9 cellular contexts compared by ENCODE assay signal in the genomic region with DNA sequence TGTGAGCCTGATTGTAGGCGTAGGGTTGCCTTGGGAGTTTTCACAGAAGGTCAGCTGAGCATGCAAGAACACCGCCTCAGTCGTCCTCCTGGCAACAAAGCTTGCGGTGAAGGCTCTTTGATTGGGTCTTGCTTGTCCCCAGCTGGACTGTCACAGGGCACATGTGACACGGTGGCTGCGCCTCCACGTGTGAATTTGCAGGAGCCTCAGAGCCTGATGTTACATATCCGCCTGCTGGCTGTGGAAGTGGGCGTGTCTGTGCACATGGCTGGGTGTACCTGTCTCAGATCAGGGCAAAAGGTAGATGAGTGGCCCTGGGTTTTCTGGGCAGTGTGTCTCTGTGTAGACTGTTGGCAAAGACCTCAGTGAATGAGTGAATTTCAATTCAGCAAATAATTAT.
DNase-seq lines count a peak whose midpoint lies in the region; FAIRE-seq and TF ChIP-seq lines count a peak whose summit lies in the region.
"Had no signal": no experiment of that assay in that cellular context is flagged by ENCODE, and none has a peak within 500 bp of the region (broad histone marks: within the 10 kb centered on the region; RNA-seq: fewer than 3 reads in every experiment).

No MANE protein-coding gene starts in this region.

- no peak for TF ChIP-seq POLR2A in GM12891 (IDR thresholded peaks at IDR 0.05; ENCODE audit: low read depth, low read length)
- TF ChIP-seq POLR2A in esophagus squamous epithelium (IDR thresholded peaks at IDR 0.05): no peak

- no TSS peak for BruUV-seq in PC-9 (replicated peaks; lab: Mats Ljungman, UMichigan)

- H3K9me3 ChIP-seq in PC-9 (ENCODE audit: insufficient read depth, low read depth) (no peaks in the 10 kb centered on the region), esophagus squamous epithelium (no peaks in the 10 kb centered on the region), trophoblast cell (ENCODE audit: insufficient read depth, low read depth, low read length) (peaks cover 5% of the 10 kb centered on the region)

- H3K27ac ChIP-seq in PC-9: peak overlapping the region; percentile 32
- peak overlapping the region in 1 of 4 donors; percentile 20 for H3K27ac ChIP-seq in esophagus squamous epithelium
- H3K27ac ChIP-seq in trophoblast cell (ENCODE audit: low read depth, low read length): no peak overlapping the region

- no peaks in the 10 kb centered on the region for H3K79me1 ChIP-seq in trophoblast cell (ENCODE audit: low read length)

- H4K12ac ChIP-seq in trophoblast cell (ENCODE audit: low read depth, low read length): no peak overlapping the region

- H4K91ac ChIP-seq in trophoblast cell (ENCODE audit: low read depth, low read length): no peak overlapping the region

- no peak overlapping the region for H3K4ac ChIP-seq in trophoblast cell (ENCODE audit: low read depth, low read length)

- no peak overlapping the region for H2BK5ac ChIP-seq in trophoblast cell (ENCODE audit: low read depth, low read length, poor library complexity)

- intact Hi-C loops in PC-9 (cut with micrococcal nuclease; ENCODE audit: unreplicated experiment): no loop called here
- intact Hi-C loops in esophagus squamous epithelium (cut with DNase I): no loop called here

- H2BK12ac ChIP-seq in trophoblast cell (ENCODE audit: low read length): no peak overlapping the region

- POLR2A ChIA-PET in PC-9 (lab: Charles Lee; ENCODE audit: unreplicated experiment): no interaction called here

- H2AFZ ChIP-seq in PC-9 (no peak overlapping the region; the same call in 1 of the 2 replicates), trophoblast cell (ENCODE audit: insufficient read depth, low read length, poor library complexity) (no peak overlapping the region)

- H3K9me2 ChIP-seq in PC-9 (ENCODE audit: insufficient read depth): no peaks in the 10 kb centered on the region; the same call in 1 of the 2 replicates

- H3K79me2 ChIP-seq in PC-9 (ENCODE audit: low read depth): peaks cover 39% of the 10 kb centered on the region
- H3K79me2 ChIP-seq in trophoblast cell (ENCODE audit: control insufficient read depth, insufficient read depth, low read length, poor library complexity): no peaks in the 10 kb centered on the region

- no peak overlapping the region for H3K23ac ChIP-seq in trophoblast cell (ENCODE audit: low read length)

- no peak overlapping the region for H3K14ac ChIP-seq in trophoblast cell (ENCODE audit: low read length)

- H3K4me1 ChIP-seq in PC-9 (replicated peaks; ENCODE audit: insufficient read depth) (peaks cover 34% of the 10 kb centered on the region), esophagus squamous epithelium (peaks cover 14 to 53% (median 21%) of the 10 kb centered on the region in 3 donors), trophoblast cell (ENCODE audit: control insufficient read depth in 1 of 2, insufficient read depth in 2 of 2, low read length in 2 of 2) (peaks cover 5 to 16% of the 10 kb centered on the region in 2 experiments)

- H2BK120ac ChIP-seq in trophoblast cell (ENCODE audit: insufficient read depth, low read length, poor library complexity): no peak overlapping the region

- CTCF ChIA-PET in PC-9 (lab: Charles Lee): no interaction called here

- no peak overlapping the region for H3K9ac ChIP-seq in trophoblast cell (ENCODE audit: low read length)

- H3K4me3 ChIP-seq in PC-9 (peak overlapping the region; percentile 55), esophagus squamous epithelium (peak overlapping the region in 3 of 4 donors; percentile 50 to 79 (median 70)), trophoblast cell (ENCODE audit: low read depth, low read length) (no peak overlapping the region)

- no peak overlapping the region for H3K18ac ChIP-seq in trophoblast cell (ENCODE audit: low read length)

- H3K4me2 ChIP-seq in PC-9 (peak overlapping the region; percentile 84), trophoblast cell (ENCODE audit: low read length) (peak overlapping the region; percentile 93)

- no peaks in the 10 kb centered on the region for H4K20me1 ChIP-seq in PC-9 (ENCODE audit: insufficient read depth)

- no peak overlapping the region for H2AK5ac ChIP-seq in trophoblast cell (ENCODE audit: low read length)

- no peaks in the 10 kb centered on the region for H3K27me3 ChIP-seq in PC-9 (ENCODE audit: insufficient read depth, low read depth)
- peaks cover 0 to 38% (median 0%) of the 10 kb centered on the region in 4 donors for H3K27me3 ChIP-seq in esophagus squamous epithelium
- H3K27me3 ChIP-seq in trophoblast cell (ENCODE audit: insufficient read depth, low read length): peaks cover 36% of the 10 kb centered on the region

- peaks cover 18% of the 10 kb centered on the region for H3F3A ChIP-seq in PC-9 (ENCODE audit: insufficient read depth, low read depth)

- no peak for DNase-seq in GM12891 (ENCODE audit: insufficient read length, low spot score)
- no peak for DNase-seq in PC-9
- DNase-seq in esophagus squamous epithelium (lab: John Stamatoyannopoulos, UW): no peak
- DNase-seq in trophoblast cell: peak in 1 of 2 donors; percentile 4
- DNase-seq in NCI-H1048 (lab: John Stamatoyannopoulos, UW): no peak
- no peak for DNase-seq in SKM-1 treated with dmso at 0.1 percent for 144 hours (lab: John Stamatoyannopoulos, UW; ENCODE audit: unreplicated experiment)
- no peak for DNase-seq in NAMALWA (ENCODE audit: low spot score)
- DNase-seq in stimulated activated CD4-positive, alpha-beta T cell treated with anti-CD3 and anti-CD28 coated beads, Interleukin-2, amount 100 ng/mL, for 24 hours: no peak

- WGBS in esophagus squamous epithelium, 2 donors: 64% methylated on average over 9 of the region's 9 CpGs; no CpG with 5 or more reads in 1 of the 2 donors
- no CpG with 5 or more reads among the region's 9 CpGs for WGBS in trophoblast cell (ENCODE audit: extremely low coverage, insufficient coverage, insufficient read length)

- FAIRE-seq in GM12891 (lab: Jason Lieb, UNC): peak; percentile 60
- FAIRE-seq: frontal cortex had no signal

- H4K8ac ChIP-seq in trophoblast cell (ENCODE audit: low read depth, low read length): no peak overlapping the region

- H3K36me3 ChIP-seq in PC-9 (ENCODE audit: low read depth) (0 out of 2 replicates have a peak, but pooled peaks cover 12% of the 10 kb centered on the region), esophagus squamous epithelium (no peaks in the 10 kb centered on the region), trophoblast cell (ENCODE audit: control insufficient read depth in 1 of 2, insufficient read depth in 2 of 2, low read length in 2 of 2) (no peaks in the 10 kb centered on the region)

- no peak for TF ChIP-seq CTCF in PC-9 (conservative IDR thresholded peaks at IDR 0.05)
- TF ChIP-seq CTCF in esophagus squamous epithelium (IDR thresholded peaks at IDR 0.05): no peak

TF ChIP-seq in GM12891, 5 proteins besides CTCF, POLR2A, EP300 and RAD21:
- TF ChIP-seq SPI1 (IDR thresholded peaks at IDR 0.05; ENCODE audit: low read depth, low read length): no peak
- TF ChIP-seq TAF1 (IDR thresholded peaks at IDR 0.05; ENCODE audit: low read depth, low read length): no peak
- no peak for TF ChIP-seq POLR2AphosphoS5 (IDR thresholded peaks at IDR 0.05; ENCODE audit: low read depth, low read length)
TF ChIP-seq in GM12891: peak in this region for 0.
